Comparison of ENCODE assay signal across 8 cellular contexts in the genomic region with DNA sequence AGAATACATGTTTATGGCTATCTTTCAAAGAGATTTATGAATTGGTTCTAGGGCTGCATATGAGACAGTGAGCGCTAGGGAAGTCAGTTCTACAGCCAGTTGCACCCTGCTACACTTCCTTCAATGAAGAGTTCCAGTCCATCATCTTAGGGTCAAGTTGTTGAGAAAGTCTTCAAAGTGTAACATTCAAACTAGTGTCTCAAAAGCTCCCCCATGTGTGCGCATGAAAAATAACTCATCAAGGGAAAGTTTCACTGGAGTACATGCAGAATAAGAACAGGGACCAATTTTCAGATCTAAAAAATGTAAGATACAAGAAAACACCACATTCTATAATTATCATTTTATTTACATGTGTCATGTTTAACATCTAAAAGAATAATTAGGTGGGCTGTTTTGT.
DNase-seq lines count a peak whose midpoint lies in the region; ATAC-seq and TF ChIP-seq lines count a peak whose summit lies in the region.

No MANE protein-coding gene starts in this region.

- ATAC-seq in HG02759 (IDR thresholded peaks at IDR 0.05; ENCODE audit: unreplicated experiment) (peak; percentile 53), SK-N-SH treated with all-trans-retinoic acid at 6 μM for 48 hours (peak; percentile 81), GM21786 (IDR thresholded peaks at IDR 0.05; ENCODE audit: unreplicated experiment) (no peak)

- DNase-seq in EH (ENCODE audit: low read depth) (peak; percentile 38), iris pigment epithelial cell (ENCODE audit: low read depth) (peak; percentile 64), DMS153 treated with DMSO at 0.1 percent for 48 hours (lab: John Stamatoyannopoulos, UW; ENCODE audit: unreplicated experiment) (no peak)
- DNase-seq in activated naive CD4-positive, alpha-beta T cell (lab: John Stamatoyannopoulos, UW), result no peak
- no peak for DNase-seq in stimulated activated naive CD4-positive, alpha-beta T cell (lab: John Stamatoyannopoulos, UW)

TF ChIP-seq in SK-N-SH treated with all-trans-retinoic acid at 6 μM for 48 hours, 23 proteins besides CTCF, POLR2A, EP300 and RAD21:
- TF ChIP-seq ZNF70 (CRISPR knock-in tag; IDR thresholded peaks at IDR 0.05) (no peak), ZNF565 (CRISPR knock-in tag; conservative IDR thresholded peaks at IDR 0.05; ENCODE audit: low read depth) (no peak), OSR1 (CRISPR knock-in tag; IDR thresholded peaks at IDR 0.05) (no peak), CSDC2 (CRISPR knock-in tag; IDR thresholded peaks at IDR 0.05) (no peak), RARB (CRISPR knock-in tag; IDR thresholded peaks at IDR 0.05) (no peak)

Comparison
In these comparisons a context has a peak if more than half of its experiments do, and no peak if none do; other contexts are left out.
1. DNase-seq: peak in EH (single experiment) and iris pigment epithelial cell (single experiment); none in activated naive CD4-positive, alpha-beta T cell (0 of 4), stimulated activated naive CD4-positive, alpha-beta T cell (0 of 6) and DMS153 treated with DMSO at 0.1 percent for 48 hours (single experiment).